18 cellular contexts compared by ENCODE assay signal in the genomic region with DNA sequence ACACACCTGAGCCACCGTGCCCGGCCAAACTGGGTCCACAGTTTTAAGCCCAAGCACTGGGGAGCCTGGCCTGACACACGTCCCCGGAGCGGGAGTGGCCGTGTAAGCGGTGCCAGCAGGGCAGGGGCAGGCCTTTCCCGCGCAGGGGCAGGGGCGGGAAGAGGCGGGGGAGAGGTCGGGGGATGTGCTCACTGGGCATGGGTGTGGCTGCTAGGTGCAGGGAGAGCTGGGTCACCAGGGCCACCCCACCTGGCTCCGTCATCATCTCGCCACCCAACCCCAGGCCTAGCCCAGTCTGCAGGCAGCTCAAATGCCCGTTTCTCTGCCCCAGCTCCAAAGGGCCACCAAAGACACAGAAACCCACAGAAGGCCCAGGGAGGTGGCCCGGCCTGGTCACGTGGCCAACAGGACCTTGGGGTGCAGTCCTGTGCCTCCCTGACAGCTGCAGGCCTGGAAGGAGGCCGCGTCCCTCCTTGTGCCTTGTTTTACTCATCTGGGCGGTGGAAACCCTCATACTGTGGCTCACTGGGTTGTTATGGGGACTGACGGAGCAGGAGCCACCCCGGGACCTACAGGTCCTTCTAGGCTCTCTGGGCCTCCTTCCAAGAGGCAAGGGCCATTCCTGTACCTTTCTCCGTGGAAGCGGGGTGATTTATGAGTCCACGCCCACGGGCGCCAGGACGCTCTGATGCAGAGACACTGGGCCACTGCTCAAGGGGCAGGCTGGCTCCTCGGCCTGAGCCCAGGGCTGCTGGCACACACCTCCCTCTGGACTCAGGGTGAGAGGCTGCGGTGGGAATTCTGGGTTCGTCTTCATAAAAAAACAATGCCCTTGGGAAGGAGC. TPM values are rescaled to one million over a fixed set of nuclear protein-coding genes. Genes with fewer than 3 reads are reported as not detected.
DNase-seq lines count a peak whose midpoint lies in the region; ATAC-seq and TF ChIP-seq lines count a peak whose summit lies in the region.
"Had no signal": no experiment of that assay in that cellular context is flagged by ENCODE, and none has a peak within 500 bp of the region (broad histone marks: within the 10 kb centered on the region; RNA-seq: fewer than 3 reads in every experiment).

No MANE protein-coding gene starts in this region.

- no peaks in the 10 kb centered on the region for H4K20me1 ChIP-seq in neural progenitor cell (ENCODE audit: low read depth)

- H3K4me3 Mint-ChIP-seq in activated CD8-positive, alpha-beta T cell treated with anti-CD3 and anti-CD28 coated beads, Interleukin-2, amount 10 ng/mL, durations not matched to agents 7 days and 5 days: no peak overlapping the region
- H3K4me3 Mint-ChIP-seq in activated CD8-positive, alpha-beta T cell treated with anti-CD3 and anti-CD28 coated beads for 36 hours: no peak overlapping the region
- H3K4me3 Mint-ChIP-seq in neural progenitor cell: peak overlapping the region; percentile 39
- H3K4me3 Mint-ChIP-seq: CD4-positive, alpha-beta memory T cell had no signal

- H3K9me3 Mint-ChIP-seq in activated CD8-positive, alpha-beta T cell treated with anti-CD3 and anti-CD28 coated beads, Interleukin-2, amount 10 ng/mL, durations not matched to agents 7 days and 5 days (ENCODE audit: insufficient read depth): no peaks in the 10 kb centered on the region
- H3K9me3 Mint-ChIP-seq in activated CD8-positive, alpha-beta T cell treated with anti-CD3 and anti-CD28 coated beads for 36 hours: no peaks in the 10 kb centered on the region
- H3K9me3 Mint-ChIP-seq in neural progenitor cell: no peaks in the 10 kb centered on the region
- H3K9me3 Mint-ChIP-seq: CD4-positive, alpha-beta memory T cell had no signal

- H3K4me2 ChIP-seq in neural progenitor cell: no peak overlapping the region
- H3K4me2 ChIP-seq: KMS-11 had no signal

- peaks cover 46% of the 10 kb centered on the region for H3K36me3 Mint-ChIP-seq in activated CD8-positive, alpha-beta T cell treated with anti-CD3 and anti-CD28 coated beads, Interleukin-2, amount 10 ng/mL, durations not matched to agents 7 days and 5 days (ENCODE audit: low read depth)
- peaks cover 19% of the 10 kb centered on the region for H3K36me3 Mint-ChIP-seq in activated CD8-positive, alpha-beta T cell treated with anti-CD3 and anti-CD28 coated beads for 36 hours (ENCODE audit: low read depth)
- peaks cover 12% of the 10 kb centered on the region for H3K36me3 Mint-ChIP-seq in neural progenitor cell

- no peak for DNase-seq in activated CD8-positive, alpha-beta T cell treated with anti-CD3 and anti-CD28 coated beads, Interleukin-2, amount 10 ng/mL, durations not matched to agents 7 days and 5 days
- DNase-seq in activated CD8-positive, alpha-beta T cell treated with anti-CD3 and anti-CD28 coated beads for 36 hours: no peak
- DNase-seq in neural progenitor cell (ENCODE audit: low spot score): no peak
- no peak for DNase-seq in tibial artery
- no peak for DNase-seq in NCI-H2029 treated with DMSO at 0.1 percent for 48 hours (lab: John Stamatoyannopoulos, UW)
- DNase-seq in activated T-cell treated with anti-CD3 and anti-CD28 coated beads, Interleukin-2, amount 50 U/mL, for 48 hours: no peak
- DNase-seq: Calu3; CD4-positive, alpha-beta memory T cell; GM23248; NCI-H1436; NCI-H2029; NCI-H524; Right ventricle myocardium superior had no signal

- H3K36me3 ChIP-seq in esophagus (ENCODE audit: control insufficient read depth in 2 of 2, insufficient read depth in 2 of 2, low read length in 1 of 2) (peaks cover 0 to 30% of the 10 kb centered on the region in 2 donors), neural progenitor cell (no peaks in the 10 kb centered on the region), tibial artery (peaks cover 32 to 88% (median 54%) of the 10 kb centered on the region in 3 donors)

- H3K4me1 ChIP-seq in esophagus (ENCODE audit: control insufficient read depth in 2 of 2, insufficient read depth in 2 of 2, low read length in 1 of 2) (peaks cover 0 to 15% of the 10 kb centered on the region in 2 donors), neural progenitor cell (no peaks in the 10 kb centered on the region), tibial artery (peaks cover 0 to 23% (median 17%) of the 10 kb centered on the region in 4 donors)

- peaks cover 22% of the 10 kb centered on the region for H3K4me1 Mint-ChIP-seq in activated CD8-positive, alpha-beta T cell treated with anti-CD3 and anti-CD28 coated beads, Interleukin-2, amount 10 ng/mL, durations not matched to agents 7 days and 5 days (ENCODE audit: low read depth)
- peaks cover 4% of the 10 kb centered on the region for H3K4me1 Mint-ChIP-seq in activated CD8-positive, alpha-beta T cell treated with anti-CD3 and anti-CD28 coated beads for 36 hours (ENCODE audit: low read depth)
- H3K4me1 Mint-ChIP-seq in neural progenitor cell: no peaks in the 10 kb centered on the region

- H3K9ac ChIP-seq in neural progenitor cell: no peak overlapping the region
- H3K9ac ChIP-seq: GM23248, KMS-11 had no signal

- no peaks in the 10 kb centered on the region for H3K27me3 Mint-ChIP-seq in activated CD8-positive, alpha-beta T cell treated with anti-CD3 and anti-CD28 coated beads, Interleukin-2, amount 10 ng/mL, durations not matched to agents 7 days and 5 days (ENCODE audit: low read depth)
- no peaks in the 10 kb centered on the region for H3K27me3 Mint-ChIP-seq in activated CD8-positive, alpha-beta T cell treated with anti-CD3 and anti-CD28 coated beads for 36 hours
- H3K27me3 Mint-ChIP-seq in neural progenitor cell (ENCODE audit: insufficient read depth, low read depth): peaks cover 5% of the 10 kb centered on the region
- H3K27me3 Mint-ChIP-seq: CD4-positive, alpha-beta memory T cell had no signal

- no peak for ATAC-seq in activated CD8-positive, alpha-beta T cell treated with anti-CD3 and anti-CD28 coated beads, Interleukin-2, amount 10 ng/mL, durations not matched to agents 7 days and 5 days
- no peak for ATAC-seq in activated CD8-positive, alpha-beta T cell treated with anti-CD3 and anti-CD28 coated beads for 36 hours
- ATAC-seq in HG03135 (IDR thresholded peaks at IDR 0.05; ENCODE audit: unreplicated experiment): no peak

- POLR2A ChIA-PET in activated CD8-positive, alpha-beta T cell treated with anti-CD3 and anti-CD28 coated beads, Interleukin-2, amount 10 ng/mL, durations not matched to agents 7 days and 5 days (lab: Charles Lee): no interaction called here
- POLR2A ChIA-PET in activated CD8-positive, alpha-beta T cell treated with anti-CD3 and anti-CD28 coated beads for 36 hours (lab: Charles Lee): interaction anchor here (1.5 kb wide), 1 partner anchor 9 kb away, joined by 5 read pairs; no protein-coding TSS in a partner anchor

- CTCF ChIA-PET in activated CD8-positive, alpha-beta T cell treated with anti-CD3 and anti-CD28 coated beads, Interleukin-2, amount 10 ng/mL, durations not matched to agents 7 days and 5 days (lab: Charles Lee): no interaction called here
- CTCF ChIA-PET in activated CD8-positive, alpha-beta T cell treated with anti-CD3 and anti-CD28 coated beads for 36 hours (lab: Charles Lee): interaction anchor here (1.8 kb wide), 1 partner anchor 44 kb away, joined by 5 read pairs; no protein-coding TSS in a partner anchor

- no peaks in the 10 kb centered on the region for H3K79me2 ChIP-seq in neural progenitor cell (ENCODE audit: low read depth)

- H3K4me3 ChIP-seq in esophagus (ENCODE audit: low read depth in 1 of 2, low read length in 2 of 2): no peak overlapping the region
- H3K4me3 ChIP-seq in neural progenitor cell: no peak overlapping the region
- no peak overlapping the region for H3K4me3 ChIP-seq in tibial artery
- H3K4me3 ChIP-seq: GM23248 had no signal

- H3K9me3 ChIP-seq in esophagus (ENCODE audit: control insufficient read depth in 2 of 2, insufficient read depth in 1 of 2, low read depth in 1 of 2, low read length in 1 of 2): no peaks in the 10 kb centered on the region
- no peaks in the 10 kb centered on the region for H3K9me3 ChIP-seq in neural progenitor cell (ENCODE audit: low read depth)
- H3K9me3 ChIP-seq in tibial artery: no peaks in the 10 kb centered on the region

- H2AFZ ChIP-seq in neural progenitor cell (replicated peaks): no peak overlapping the region
- H2AFZ ChIP-seq: GM23248 had no signal

- H3K27ac ChIP-seq in esophagus (ENCODE audit: low read depth in 2 of 2, low read length in 1 of 2) (peak overlapping the region; percentile 90 to 92), neural progenitor cell (no peak overlapping the region), tibial artery (peak overlapping the region; percentile 76 to 83)
- H3K27ac ChIP-seq: GM23248, KMS-11 had no signal

- H3K27ac Mint-ChIP-seq in activated CD8-positive, alpha-beta T cell treated with anti-CD3 and anti-CD28 coated beads, Interleukin-2, amount 10 ng/mL, durations not matched to agents 7 days and 5 days: peak overlapping the region; percentile 20
- no peak overlapping the region for H3K27ac Mint-ChIP-seq in activated CD8-positive, alpha-beta T cell treated with anti-CD3 and anti-CD28 coated beads for 36 hours
- no peak overlapping the region for H3K27ac Mint-ChIP-seq in neural progenitor cell

- intact Hi-C loops in activated CD8-positive, alpha-beta T cell treated with anti-CD3 and anti-CD28 coated beads for 36 hours (cut with micrococcal nuclease): no loop called here
- intact Hi-C loops in tibial artery (cut with DNase I; ENCODE audit: low total_unique reads): no loop called here

- H3F3A ChIP-seq in neural progenitor cell (ENCODE audit: low read depth): no peaks in the 10 kb centered on the region

- WGBS in esophagus, 2 donors: 76 to 77% methylated on average over 31 of the region's 31 CpGs

- TF ChIP-seq CTCF in activated CD8-positive, alpha-beta T cell treated with anti-CD3 and anti-CD28 coated beads for 36 hours (IDR thresholded peaks at IDR 0.05): no peak
- no peak for TF ChIP-seq CTCF in neural progenitor cell (IDR thresholded peaks at IDR 0.05)
- TF ChIP-seq CTCF in tibial artery (IDR thresholded peaks at IDR 0.05): no peak

- H3K27me3 ChIP-seq in esophagus (ENCODE audit: control insufficient read depth in 1 of 2, insufficient read depth in 2 of 2, low read length in 2 of 2): no peaks in the 10 kb centered on the region
- H3K27me3 ChIP-seq in neural progenitor cell: no peaks in the 10 kb centered on the region
- no peaks in the 10 kb centered on the region for H3K27me3 ChIP-seq in tibial artery

RNA-seq across cellular contexts. Expression of a gene that starts 27.7 kb away (rescaled TPM):
- 100 to 1,000 TPM; 218 to 234 TPM for total RNA-seq in activated CD8-positive, alpha-beta T cell treated with anti-CD3 and anti-CD28 coated beads, Interleukin-2, amount 10 ng/mL, durations not matched to agents 7 days and 5 days
- total RNA-seq in activated CD8-positive, alpha-beta T cell treated with anti-CD3 and anti-CD28 coated beads for 36 hours: 100 to 1,000 TPM; 141 to 145 TPM
- polyA plus RNA-seq in esophagus: 100 to 1,000 TPM; 120 to 127 TPM
- total RNA-seq in neural progenitor cell (ENCODE audit: low replicate concordance): 69.7 and 176 TPM in 2 replicates

RNA-seq across cellular contexts. Expression of a gene that starts 29.6 kb away (rescaled TPM):
- 10 to 100 TPM; 59.1 to 63.1 TPM for total RNA-seq in activated CD8-positive, alpha-beta T cell treated with anti-CD3 and anti-CD28 coated beads, Interleukin-2, amount 10 ng/mL, durations not matched to agents 7 days and 5 days
- total RNA-seq in activated CD8-positive, alpha-beta T cell treated with anti-CD3 and anti-CD28 coated beads for 36 hours: 10 to 100 TPM; 46.6 TPM
- 10 to 100 TPM; 22.4 to 29.7 TPM for polyA plus RNA-seq in esophagus
- total RNA-seq in neural progenitor cell (ENCODE audit: low replicate concordance): 4.0 and 10.0 TPM in 2 replicates

RNA-seq across cellular contexts. Expression of a gene that starts 57.2 kb away (rescaled TPM):
- total RNA-seq in activated CD8-positive, alpha-beta T cell treated with anti-CD3 and anti-CD28 coated beads, Interleukin-2, amount 10 ng/mL, durations not matched to agents 7 days and 5 days: under 1 TPM; 0.16 to 0.18 TPM
- not detected for total RNA-seq in activated CD8-positive, alpha-beta T cell treated with anti-CD3 and anti-CD28 coated beads for 36 hours
- not detected for polyA plus RNA-seq in esophagus
- total RNA-seq in neural progenitor cell (ENCODE audit: low replicate concordance): 0.06 TPM in 1 of 2 replicates, not detected in the other
- total RNA-seq: A172; CD4-positive, alpha-beta memory T cell; GM23248; Right ventricle myocardium superior had no signal
- polyA plus RNA-seq: BJ; CD4-positive, alpha-beta memory T cell; GM23248 had no signal
